ENCODE assay signal across 15 cellular contexts in the genomic region with DNA sequence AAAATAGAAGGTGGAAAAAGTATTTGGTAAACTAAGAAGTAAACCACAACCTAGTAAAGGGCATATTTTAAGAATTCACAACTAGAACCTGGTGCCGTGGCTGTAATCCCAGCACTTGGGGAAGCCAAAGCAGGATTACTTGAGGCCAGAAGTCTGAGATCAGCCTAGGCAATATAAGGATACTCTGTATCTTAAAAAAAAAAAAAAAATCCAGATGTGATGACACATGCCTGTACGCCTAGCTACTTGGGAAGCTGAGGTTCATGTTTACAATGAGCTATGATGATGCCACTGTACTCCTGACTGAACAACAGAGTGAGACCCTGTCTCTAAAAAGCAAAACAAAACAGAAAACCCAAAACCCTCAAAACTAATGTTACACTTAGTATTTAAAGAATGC.
"Had no signal": no experiment of that assay in that cellular context is flagged by ENCODE, and none has a peak within 500 bp of the region (broad histone marks: within the 10 kb centered on the region; RNA-seq: fewer than 3 reads in every experiment).

No MANE protein-coding gene starts in this region.

- H3K36me3 ChIP-seq: ovary, upper lobe of right lung had no signal

- H3K4me1 ChIP-seq: heart left ventricle, upper lobe of right lung had no signal

- H3K27me3 ChIP-seq: heart left ventricle, ovary, upper lobe of right lung had no signal

- DNase-seq: activated CD8-positive, alpha-beta memory T cell treated with anti-CD3 and anti-CD28 coated beads, Interleukin-2, amount 50 U/mL, for 48 hours; activated CD8-positive, alpha-beta T cell treated with anti-CD3 and anti-CD28 coated beads for 36 hours; activated naive CD4-positive, alpha-beta T cell treated with Interleukin-2 at 50 U/mL for 16 hours; activated naive CD8-positive, alpha-beta T cell treated with anti-CD3 and anti-CD28 coated beads, Interleukin-2, amount 50 U/mL, for 24 hours; dermis blood vessel endothelial cell; endodermal cell; heart left ventricle; ovary; stimulated activated CD4-positive, alpha-beta T cell treated with anti-CD3 and anti-CD28 coated beads, Interleukin-2, amount 100 ng/mL, for 48 hours; stimulated activated CD8-positive, alpha-beta memory T cell treated with anti-CD3 and anti-CD28 coated beads, Interleukin-4, amount 100 ng/mL, for 48 hours; stimulated activated naive CD8-positive, alpha-beta T cell treated with anti-CD3 and anti-CD28 coated beads, Interleukin-15, Interleukin-2, amounts not matched to agents 100 U/mL and 50 U/mL, for 24 hours; SW 1271; upper lobe of right lung had no signal

- H3K4me3 ChIP-seq: heart left ventricle, ovary, upper lobe of right lung had no signal

- H3K27ac ChIP-seq: heart left ventricle, ovary, upper lobe of right lung had no signal

- H3K9me3 ChIP-seq: heart left ventricle, ovary, upper lobe of right lung had no signal

- FAIRE-seq: frontal cortex, keratinocyte had no signal

- ATAC-seq: activated CD8-positive, alpha-beta T cell treated with anti-CD3 and anti-CD28 coated beads for 36 hours; activated naive CD8-positive, alpha-beta T cell treated with anti-CD3 and anti-CD28 coated beads, Interleukin-2, amount 50 U/mL, for 24 hours; heart left ventricle; stimulated activated naive CD8-positive, alpha-beta T cell treated with anti-CD3 and anti-CD28 coated beads, Interleukin-15, Interleukin-2, amounts not matched to agents 100 U/mL and 50 U/mL, for 24 hours; upper lobe of right lung had no signal
